Comparison of ENCODE assay signal across 1 cellular context in genomic region chr4:76512000-76512399, GRCh38.
TF ChIP-seq lines count a peak whose summit lies in the region.

No MANE protein-coding gene starts in this region.

TF ChIP-seq in IMR-90, 13 proteins besides CTCF, POLR2A, EP300 and RAD21 (continued from another document):
- no peak for TF ChIP-seq CEBPB (IDR thresholded peaks at IDR 0.05; ENCODE audit: low read depth, low read length)
- TF ChIP-seq USF2 (IDR thresholded peaks at IDR 0.05; ENCODE audit: low read depth, low read length) = no peak
- TF ChIP-seq NFE2L2 (IDR thresholded peaks at IDR 0.05; ENCODE audit: low read depth, low read length) = no peak
- TF ChIP-seq FOS (IDR thresholded peaks at IDR 0.05; ENCODE audit: low read depth, low read length) = no peak
- TF ChIP-seq BHLHE40 (IDR thresholded peaks at IDR 0.05; ENCODE audit: low read depth, low read length) = no peak
- TF ChIP-seq MAFK (IDR thresholded peaks at IDR 0.05; ENCODE audit: low read depth, low read length) = no peak
- TF ChIP-seq ELK1 (IDR thresholded peaks at IDR 0.05; ENCODE audit: borderline replicate concordance, low read depth, low read length) = no peak
- no peak for TF ChIP-seq RFX5 (IDR thresholded peaks at IDR 0.05; ENCODE audit: low read depth, low read length)
- TF ChIP-seq MAZ (IDR thresholded peaks at IDR 0.05; ENCODE audit: borderline replicate concordance, low read depth, low read length) = no peak
